ENCODE assay signal across 16 cellular contexts in the genomic region with DNA sequence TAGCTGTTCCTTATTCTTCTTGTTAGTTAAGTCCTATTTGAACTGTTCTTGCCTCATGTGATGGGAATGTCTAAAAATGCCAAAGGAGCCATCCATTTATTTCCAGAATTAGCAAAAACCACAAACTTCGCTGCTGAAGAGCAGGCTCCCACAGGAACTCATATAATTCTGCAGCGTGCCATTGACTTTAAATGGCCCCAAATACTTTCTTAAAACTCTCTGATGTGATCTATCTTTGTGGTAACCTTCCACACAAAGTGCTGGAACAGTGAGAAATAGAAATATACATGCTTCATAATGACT.
A peak's percentile ranks its signal among the peaks of the same experiment; 100 is the strongest.
DNase-seq lines count a peak whose midpoint lies in the region; ATAC-seq and TF ChIP-seq lines count a peak whose summit lies in the region.
"Had no signal": no experiment of that assay in that cellular context is flagged by ENCODE, and none has a peak within 500 bp of the region (broad histone marks: within the 10 kb centered on the region; RNA-seq: fewer than 3 reads in every experiment).

No MANE protein-coding gene starts in this region.

- H3K27ac Mint-ChIP-seq in HFFc6: peak overlapping the region; percentile 98
- H3K27ac Mint-ChIP-seq in stimulated activated memory B cell treated with anti-CD40 and anti-IgM and Interleukin-4, amounts not matched to agents 10 μg/mL and 1 μg/mL and 100 μg/mL, for 72 hours: no peak overlapping the region

- ATAC-seq in GM21360 (IDR thresholded peaks at IDR 0.05; ENCODE audit: unreplicated experiment) (no peak), GM21786 (IDR thresholded peaks at IDR 0.05; ENCODE audit: unreplicated experiment) (no peak), left lobe of liver (no peak)
- no peak for ATAC-seq in stimulated activated memory B cell treated with anti-CD40 and anti-IgM and Interleukin-4, amounts not matched to agents 10 μg/mL and 1 μg/mL and 100 μg/mL, for 72 hours

- in situ Hi-C loops in astrocyte of the spinal cord (cut with HindIII; ENCODE audit: low sequenced_read_pairs): no loop called here

- H3K4me3 ChIP-seq in ACC112 (ENCODE audit: low read depth, low read length) (no peak overlapping the region), astrocyte of the spinal cord (ENCODE audit: low read depth, low read length) (no peak overlapping the region)
- H3K4me3 ChIP-seq: sigmoid colon, uterus had no signal

- no peaks in the 10 kb centered on the region for H3K79me2 ChIP-seq in ACC112 (ENCODE audit: control insufficient read depth, insufficient read depth, low read length, unreplicated experiment)

- TF ChIP-seq CTCF in HFFc6 (IDR thresholded peaks at IDR 0.05): no peak
- TF ChIP-seq CTCF in astrocyte of the spinal cord (IDR thresholded peaks at IDR 0.05; ENCODE audit: low read depth, low read length): no peak

- peaks cover 28% of the 10 kb centered on the region for H3K4me1 ChIP-seq in ACC112 (ENCODE audit: control insufficient read depth, insufficient read depth, low read length, unreplicated experiment)
- H3K4me1 ChIP-seq: sigmoid colon, uterus had no signal

- H3K4me3 Mint-ChIP-seq in HFFc6: peak overlapping the region; percentile 84
- no peak overlapping the region for H3K4me3 Mint-ChIP-seq in stimulated activated memory B cell treated with anti-CD40 and anti-IgM and Interleukin-4, amounts not matched to agents 10 μg/mL and 1 μg/mL and 100 μg/mL, for 72 hours

- no peaks in the 10 kb centered on the region for H3K27me3 Mint-ChIP-seq in HFFc6 (ENCODE audit: insufficient read depth)
- no peaks in the 10 kb centered on the region for H3K27me3 Mint-ChIP-seq in stimulated activated memory B cell treated with anti-CD40 and anti-IgM and Interleukin-4, amounts not matched to agents 10 μg/mL and 1 μg/mL and 100 μg/mL, for 72 hours

- H3K36me3 Mint-ChIP-seq in HFFc6 (ENCODE audit: low read depth): peaks cover 13% of the 10 kb centered on the region
- no peaks in the 10 kb centered on the region for H3K36me3 Mint-ChIP-seq in stimulated activated memory B cell treated with anti-CD40 and anti-IgM and Interleukin-4, amounts not matched to agents 10 μg/mL and 1 μg/mL and 100 μg/mL, for 72 hours

- no peaks in the 10 kb centered on the region for H3K27me3 ChIP-seq in ACC112 (ENCODE audit: insufficient read depth, low read length)
- H3K27me3 ChIP-seq: neutrophil, sigmoid colon, uterus had no signal

- H3K4me1 Mint-ChIP-seq in HFFc6 (ENCODE audit: low read depth): peaks cover 75% of the 10 kb centered on the region
- H3K4me1 Mint-ChIP-seq in stimulated activated memory B cell treated with anti-CD40 and anti-IgM and Interleukin-4, amounts not matched to agents 10 μg/mL and 1 μg/mL and 100 μg/mL, for 72 hours: no peaks in the 10 kb centered on the region

- H3K36me3 ChIP-seq in ACC112 (ENCODE audit: insufficient read depth, low read length): no peaks in the 10 kb centered on the region
- H3K36me3 ChIP-seq: neutrophil, sigmoid colon, uterus had no signal

- peak overlapping the region; percentile 10 for H2AFZ ChIP-seq in ACC112 (ENCODE audit: low read length, unreplicated experiment)

- DNase-seq in HFFc6: peak; percentile 95
- DNase-seq in astrocyte of the spinal cord (ENCODE audit: low read depth, low spot score): peak; percentile 94
- DNase-seq in hepatic stellate cell (ENCODE audit: low spot score): peak; percentile 49
- no peak for DNase-seq in left lobe of liver (ENCODE audit: low spot score)
- DNase-seq: activated CD4-positive, alpha-beta T cell treated with anti-CD3 and anti-CD28 coated beads for 1 hour; activated naive CD4-positive, alpha-beta T cell treated with anti-CD3 and anti-CD28 coated beads, Interleukin-2, amount 50 U/mL, for 16 hours; NCI-H187; NCI-H524 treated with DMSO at 0.1 percent for 48 hours; sigmoid colon; stimulated activated naive CD4-positive, alpha-beta T cell; uterus had no signal

- H3K27ac ChIP-seq in ACC112 (ENCODE audit: low read depth, low read length): no peak overlapping the region
- H3K27ac ChIP-seq: neutrophil, sigmoid colon, uterus had no signal

- H3K9me3 Mint-ChIP-seq in HFFc6: no peaks in the 10 kb centered on the region
- peaks cover 3% of the 10 kb centered on the region for H3K9me3 Mint-ChIP-seq in stimulated activated memory B cell treated with anti-CD40 and anti-IgM and Interleukin-4, amounts not matched to agents 10 μg/mL and 1 μg/mL and 100 μg/mL, for 72 hours
